In genomic region chr14:52182853-52183252, GRCh38 we compare ENCODE assay signal across 8 cellular contexts.
"Had no signal": no experiment of that assay in that cellular context is flagged by ENCODE, and none has a peak within 500 bp of the region (broad histone marks: within the 10 kb centered on the region; RNA-seq: fewer than 3 reads in every experiment).

No MANE protein-coding gene starts in this region.

- H3K9me3 Mint-ChIP-seq: HFFc6 had no signal

- DNase-seq: GM23248, GOT3, H7, HFFc6, KBM-7 had no signal

- H3K4me3 Mint-ChIP-seq: HFFc6, IgD-negative memory B cell had no signal

- H3K27me3 Mint-ChIP-seq: IgD-negative memory B cell had no signal

- H3K27ac Mint-ChIP-seq: HFFc6, IgD-negative memory B cell had no signal

- ATAC-seq: HCT116, HepG2 had no signal
